27 cellular contexts compared by ENCODE assay signal in the genomic region with DNA sequence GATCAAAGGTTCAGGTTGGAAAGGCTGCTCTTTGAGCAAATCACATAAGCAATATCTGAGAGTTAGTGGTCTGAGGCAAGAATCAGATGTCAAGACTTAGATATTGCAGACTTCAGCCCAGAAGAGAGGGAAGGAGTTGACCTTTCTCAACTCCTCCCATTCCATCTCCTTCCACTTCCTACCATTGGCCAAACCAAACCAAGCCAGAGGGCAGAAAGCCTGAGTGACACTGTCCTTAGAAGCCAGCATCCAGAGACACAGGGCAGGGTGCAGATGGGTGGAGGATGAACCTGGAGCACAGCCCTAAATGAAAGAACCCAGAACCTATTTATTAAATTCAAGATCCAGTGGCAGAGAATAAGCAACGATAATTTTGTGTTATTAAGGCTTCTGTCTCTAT.
"Had no signal": no experiment of that assay in that cellular context is flagged by ENCODE, and none has a peak within 500 bp of the region (broad histone marks: within the 10 kb centered on the region; RNA-seq: fewer than 3 reads in every experiment).

No MANE protein-coding gene starts in this region.

- H3K27ac ChIP-seq: brain microvascular endothelial cell, coronary artery, dorsolateral prefrontal cortex, gastrocnemius medialis, heart left ventricle had no signal

- ATAC-seq: activated CD8-positive, alpha-beta T cell treated with anti-CD3 and anti-CD28 coated beads for 36 hours; activated T-cell treated with anti-CD3 and anti-CD28 coated beads, Interleukin-2, amount 50 U/mL, for 4 hours; activated T-helper 17 cell treated with anti-CD3 and anti-CD28 coated beads, Interleukin-2, amount 50 U/mL, for 72 hours; esophagus mucosa; gastrocnemius medialis; heart left ventricle had no signal

- H3K27me3 Mint-ChIP-seq: activated CD8-positive, alpha-beta T cell treated with anti-CD3 and anti-CD28 coated beads for 36 hours; activated naive CD8-positive, alpha-beta T cell; activated T-helper 17 cell treated with anti-CD3 and anti-CD28 coated beads, Interleukin-2, amount 50 U/mL, for 72 hours; central memory CD8-positive, alpha-beta T cell had no signal

- H3K4me3 Mint-ChIP-seq: activated CD8-positive, alpha-beta T cell treated with anti-CD3 and anti-CD28 coated beads for 36 hours; activated naive CD8-positive, alpha-beta T cell; activated T-cell treated with anti-CD3 and anti-CD28 coated beads, Interleukin-2, amount 50 U/mL, for 4 hours; activated T-helper 17 cell treated with anti-CD3 and anti-CD28 coated beads, Interleukin-2, amount 50 U/mL, for 72 hours; central memory CD8-positive, alpha-beta T cell; dendritic cell treated with granulocyte-macrophage colony-stimulating factor and Interleukin-4, amounts not matched to agents 40 ng/mL and 50 ng/mL, for 4 days; endodermal cell had no signal

- H3K27me3 ChIP-seq: brain microvascular endothelial cell, dorsolateral prefrontal cortex, gastrocnemius medialis had no signal

- H3K9me3 Mint-ChIP-seq: activated CD8-positive, alpha-beta T cell treated with anti-CD3 and anti-CD28 coated beads for 36 hours; activated T-cell treated with anti-CD3 and anti-CD28 coated beads, Interleukin-2, amount 50 U/mL, for 4 hours; activated T-helper 17 cell treated with anti-CD3 and anti-CD28 coated beads, Interleukin-2, amount 50 U/mL, for 72 hours; central memory CD8-positive, alpha-beta T cell; dendritic cell treated with granulocyte-macrophage colony-stimulating factor and Interleukin-4, amounts not matched to agents 40 ng/mL and 50 ng/mL, for 4 days; endodermal cell had no signal

- H3K4me1 Mint-ChIP-seq: activated T-helper 17 cell treated with anti-CD3 and anti-CD28 coated beads, Interleukin-2, amount 50 U/mL, for 72 hours; central memory CD8-positive, alpha-beta T cell; endodermal cell had no signal

- H3K4me3 ChIP-seq: coronary artery, dorsolateral prefrontal cortex, gastrocnemius medialis, heart left ventricle had no signal

- H3K36me3 ChIP-seq: brain microvascular endothelial cell, gastrocnemius medialis, heart left ventricle had no signal

- H3K36me3 Mint-ChIP-seq: activated naive CD8-positive, alpha-beta T cell had no signal

- H3K4me1 ChIP-seq: gastrocnemius medialis, heart left ventricle had no signal

- DNase-seq: activated CD4-positive, alpha-beta T cell treated with anti-CD3 and anti-CD28 coated beads for 48 hours; activated CD4-positive, alpha-beta T cell treated with anti-CD3 and anti-CD28 coated beads, Interleukin-2, amount 50 U/mL, for 1 hour; activated CD4-positive, alpha-beta T cell treated with anti-CD3 and anti-CD28 coated beads, Interleukin-2, amount 50 U/mL, for 48 hours; activated CD8-positive, alpha-beta memory T cell treated with anti-CD3 and anti-CD28 coated beads for 24 hours; activated CD8-positive, alpha-beta T cell treated with anti-CD3 and anti-CD28 coated beads for 36 hours; activated effector memory CD4-positive, alpha-beta T cell treated with Interleukin-2 at 50 U/mL for 16 hours; activated gamma-delta T cell treated with Interleukin-2 at 50 U/mL for 16 hours; activated naive CD4-positive, alpha-beta T cell treated with anti-CD3 and anti-CD28 coated beads, Interleukin-2, amount 50 U/mL, for 16 hours; activated naive CD4-positive, alpha-beta T cell treated with Interleukin-2 at 50 U/mL for 16 hours; activated T-cell treated with anti-CD3 and anti-CD28 coated beads, Interleukin-2, amount 50 U/mL, for 4 hours; amniotic stem cell; anterior cingulate cortex; brain microvascular endothelial cell; dorsolateral prefrontal cortex; effector memory CD4-positive, alpha-beta T cell; endodermal cell; foreskin fibroblast; gastrocnemius medialis; glutamatergic neuron; heart left ventricle; T-helper 2 cell had no signal

- H3K27ac Mint-ChIP-seq: activated CD8-positive, alpha-beta T cell treated with anti-CD3 and anti-CD28 coated beads for 36 hours; activated naive CD8-positive, alpha-beta T cell; activated T-helper 17 cell treated with anti-CD3 and anti-CD28 coated beads, Interleukin-2, amount 50 U/mL, for 72 hours; dendritic cell treated with granulocyte-macrophage colony-stimulating factor and Interleukin-4, amounts not matched to agents 40 ng/mL and 50 ng/mL, for 4 days; endodermal cell had no signal
